8 cellular contexts compared by ENCODE assay signal in genomic region chrX:387729-388128, GRCh38. TPM values are rescaled to one million over a fixed set of nuclear protein-coding genes. Genes with fewer than 3 reads are reported as not detected.
DNase-seq lines count a peak whose midpoint lies in the region; ATAC-seq, FAIRE-seq and TF ChIP-seq lines count a peak whose summit lies in the region.

No MANE protein-coding gene starts in this region.

- POLR2A ChIA-PET in CD4-positive, alpha-beta memory T cell (lab: Charles Lee; ENCODE audit: partially characterized antibody), result no interaction called here
- POLR2A ChIA-PET in PC-3 (lab: Charles Lee; ENCODE audit: unreplicated experiment) (no interaction called here), endothelial cell of umbilical vein (lab: Charles Lee) (no interaction called here)

- peaks cover 9 to 11% (median 10%) of the 10 kb centered on the region in 4 donors for H3K4me1 Mint-ChIP-seq in CD4-positive, alpha-beta memory T cell

- peak overlapping the region; percentile 85 to 96 (median 91) for H3K4me3 Mint-ChIP-seq in CD4-positive, alpha-beta memory T cell

- BruUV-seq in PC-3 (replicated peaks; lab: Mats Ljungman, UMichigan) (TSS peak; percentile 54), endothelial cell of umbilical vein (replicated peaks; lab: Mats Ljungman, UMichigan) (TSS peak; percentile 21)

- no peak overlapping the region for H2BK15ac ChIP-seq in neuronal stem cell (ENCODE audit: low read length)

- no peaks in the 10 kb centered on the region for H3K36me3 ChIP-seq in CD4-positive, alpha-beta memory T cell (ENCODE audit: insufficient read depth, low read length)
- H3K36me3 ChIP-seq in PC-3 (ENCODE audit: low read depth, low read length) (no peaks in the 10 kb centered on the region), endothelial cell of umbilical vein (ENCODE audit: control insufficient read depth in 2 of 2, extremely low read depth in 1 of 2, insufficient read depth in 2 of 2, low read length in 2 of 2) (no peaks in the 10 kb centered on the region), neuronal stem cell (replicated peaks in 1 of 2; ENCODE audit: control insufficient read depth in 2 of 2, insufficient read depth in 2 of 2, low read length in 2 of 2) (peaks cover 0 to 11% of the 10 kb centered on the region in 2 donors)

- no peak overlapping the region for H3K18ac ChIP-seq in neuronal stem cell (ENCODE audit: low read length)

- ATAC-seq in PC-3 (no peak), GM21529 (IDR thresholded peaks at IDR 0.05; ENCODE audit: unreplicated experiment) (no peak), GM18907 (IDR thresholded peaks at IDR 0.05; ENCODE audit: unreplicated experiment) (no peak)

- FAIRE-seq in endothelial cell of umbilical vein (lab: Jason Lieb, UNC), result no peak

- no peak overlapping the region for H2AK5ac ChIP-seq in neuronal stem cell (ENCODE audit: low read depth, low read length)

- H3K27me3 ChIP-seq in CD4-positive, alpha-beta memory T cell (ENCODE audit: insufficient read depth, low read length), result no peaks in the 10 kb centered on the region
- H3K27me3 ChIP-seq in PC-3 (ENCODE audit: low read length) (no peaks in the 10 kb centered on the region), endothelial cell of umbilical vein (ENCODE audit: control insufficient read depth in 2 of 2, insufficient read depth in 2 of 2, low read length in 2 of 2) (no peaks in the 10 kb centered on the region), neuronal stem cell (ENCODE audit: control insufficient read depth in 3 of 3, insufficient read depth in 3 of 3, low read depth in 1 of 3, low read length in 3 of 3) (no peaks in the 10 kb centered on the region)

- no peak overlapping the region for H2BK120ac ChIP-seq in neuronal stem cell (ENCODE audit: low read depth, low read length)

- intact Hi-C loops in CD4-positive, alpha-beta memory T cell (cut with micrococcal nuclease), result loop anchor here (1.0 to 10.0 kb wide), 4 partner anchors 30 to 1277 kb away; partner anchors contain the start of genes ASMTL and GTPBP6
- intact Hi-C loops in PC-3 (cut with micrococcal nuclease), result no loop called here
- intact Hi-C loops in endothelial cell of umbilical vein (cut with micrococcal nuclease), result loop anchor here (1.0 to 2.0 kb wide), 2 partner anchors 31 to 69 kb away; partner anchors contain the start of gene GTPBP6

- H3K23ac ChIP-seq in neuronal stem cell (ENCODE audit: low read depth, low read length, poor library complexity), result no peak overlapping the region

- no peak overlapping the region for H2BK5ac ChIP-seq in neuronal stem cell (ENCODE audit: low read length)

- WGBS in neuronal stem cell (ENCODE audit: extremely low coverage in 2 of 2, insufficient read length in 2 of 2, insufficient replicate concordance in 1 of 2), 2 donors, result no CpG with 5 or more reads among the region's 14 CpGs

- H3K79me2 ChIP-seq in PC-3 (ENCODE audit: low read length) (no peaks in the 10 kb centered on the region), endothelial cell of umbilical vein (ENCODE audit: control insufficient read depth, insufficient read depth, low read length) (peaks cover 2% of the 10 kb centered on the region)

- peak overlapping the region; percentile 84 for H2AFZ ChIP-seq in PC-3 (ENCODE audit: low read length)
- peak overlapping the region; percentile 91 for H2AFZ ChIP-seq in endothelial cell of umbilical vein (ENCODE audit: low read depth, low read length)
- H2AFZ ChIP-seq in neuronal stem cell (ENCODE audit: low read length), result peak overlapping the region; percentile 100

- no peaks in the 10 kb centered on the region for H3F3A ChIP-seq in PC-3 (ENCODE audit: low read length, unreplicated experiment)

- H3K4me1 ChIP-seq in CD4-positive, alpha-beta memory T cell (ENCODE audit: insufficient read depth, low read length), result peaks cover 6% of the 10 kb centered on the region
- H3K4me1 ChIP-seq in PC-3 (ENCODE audit: insufficient read depth, low read length) (0 out of 2 replicates have a peak, but pooled peaks cover 4% of the 10 kb centered on the region), endothelial cell of umbilical vein (ENCODE audit: control insufficient read depth, extremely low read depth, insufficient read depth, low read length) (no peaks in the 10 kb centered on the region), neuronal stem cell (ENCODE audit: control insufficient read depth in 2 of 2, insufficient read depth in 1 of 2, low read depth in 1 of 2, low read length in 2 of 2) (peaks cover 4 to 10% of the 10 kb centered on the region in 2 donors)

- DNase-seq in CD4-positive, alpha-beta memory T cell, result no peak
- no peak for DNase-seq in PC-3
- DNase-seq in endothelial cell of umbilical vein (ENCODE audit: low read depth, low spot score), result no peak
- DNase-seq in neuronal stem cell (ENCODE audit: low spot score), result no peak
- DNase-seq in HuH-7 (ENCODE audit: low spot score), result no peak
- DNase-seq in NCI-H446 treated with DMSO at 0.1 percent for 48 hours (lab: John Stamatoyannopoulos, UW), result no peak

- H3K79me1 ChIP-seq in neuronal stem cell (ENCODE audit: low read depth, low read length), result no peaks in the 10 kb centered on the region

- no peaks in the 10 kb centered on the region for H3K9me2 ChIP-seq in PC-3 (replicated peaks; ENCODE audit: low read length)

- H3K27me3 Mint-ChIP-seq in CD4-positive, alpha-beta memory T cell, result peaks cover 0 to 1% of the 10 kb centered on the region in 2 donors

- no peak overlapping the region for H4K91ac ChIP-seq in neuronal stem cell (ENCODE audit: low read depth, low read length, poor library complexity)

- peak overlapping the region; percentile 75 for H3K4me2 ChIP-seq in PC-3 (ENCODE audit: low read length)
- peak overlapping the region; percentile 94 for H3K4me2 ChIP-seq in endothelial cell of umbilical vein (ENCODE audit: insufficient read depth, low read length)
- H3K4me2 ChIP-seq in neuronal stem cell (ENCODE audit: insufficient read depth, low read length, poor library complexity, severe bottlenecking), result peak overlapping the region; percentile 45

- H3K9me3 Mint-ChIP-seq in CD4-positive, alpha-beta memory T cell, result peaks cover 0 to 6% (median 0%) of the 10 kb centered on the region in 8 donors

- CTCF ChIA-PET in CD4-positive, alpha-beta memory T cell (lab: Charles Lee; ENCODE audit: partially characterized antibody), result no interaction called here
- CTCF ChIA-PET in PC-3 (lab: Charles Lee) (no interaction called here), endothelial cell of umbilical vein (lab: Charles Lee) (no interaction called here)

- H3K27ac Mint-ChIP-seq in CD4-positive, alpha-beta memory T cell, result peak overlapping the region; percentile 92 to 100 (median 98)

- H3K4ac ChIP-seq in neuronal stem cell (ENCODE audit: low read length), result no peak overlapping the region

- H3K9ac ChIP-seq in PC-3 (ENCODE audit: low read length) (peak overlapping the region; percentile 100), endothelial cell of umbilical vein (replicated peaks; ENCODE audit: extremely low read depth, insufficient read depth, low read length) (peak overlapping the region; percentile 100), neuronal stem cell (ENCODE audit: low read depth, low read length, poor library complexity) (no peak overlapping the region)

- no peak overlapping the region for H2BK12ac ChIP-seq in neuronal stem cell (ENCODE audit: low read length)

- H3K9me3 ChIP-seq in CD4-positive, alpha-beta memory T cell (ENCODE audit: control insufficient read depth in 1 of 2, low read length in 2 of 2), result no peaks in the 10 kb centered on the region
- no peaks in the 10 kb centered on the region for H3K9me3 ChIP-seq in PC-3 (ENCODE audit: low read length)
- H3K9me3 ChIP-seq in endothelial cell of umbilical vein (replicated peaks; ENCODE audit: control insufficient read depth, insufficient read depth, low read length), result no peaks in the 10 kb centered on the region
- H3K9me3 ChIP-seq in neuronal stem cell (replicated peaks in 1 of 2; ENCODE audit: control insufficient read depth in 2 of 2, insufficient read depth in 1 of 2, low read depth in 1 of 2, low read length in 2 of 2), result no peaks in the 10 kb centered on the region

- peaks cover 0 to 4% of the 10 kb centered on the region in 2 donors for H3K36me3 Mint-ChIP-seq in CD4-positive, alpha-beta memory T cell

- no peaks in the 10 kb centered on the region for H4K20me1 ChIP-seq in PC-3 (ENCODE audit: low read length)
- H4K20me1 ChIP-seq in endothelial cell of umbilical vein (replicated peaks; ENCODE audit: control insufficient read depth, extremely low read depth, insufficient read depth, low read length), result no peaks in the 10 kb centered on the region

- TF ChIP-seq CTCF in PC-3 (conservative IDR thresholded peaks at IDR 0.05; ENCODE audit: low read depth, low read length) (no peak), endothelial cell of umbilical vein (IDR thresholded peaks at IDR 0.05; ENCODE audit: extremely low read depth in 1 of 2, insufficient read depth in 1 of 2, low read depth in 1 of 2, low read length in 2 of 2) (no peak)

- no peak for TF ChIP-seq POLR2A in endothelial cell of umbilical vein (IDR thresholded peaks at IDR 0.05; ENCODE audit: low read depth, low read length)

- no peak overlapping the region for H3K14ac ChIP-seq in neuronal stem cell (ENCODE audit: low read length)

- no peaks in the 10 kb centered on the region for H3K9me1 ChIP-seq in endothelial cell of umbilical vein (replicated peaks; ENCODE audit: control insufficient read depth, extremely low read depth, insufficient read depth, low read length)

- H3K27ac ChIP-seq in CD4-positive, alpha-beta memory T cell (ENCODE audit: low read depth, low read length), result peak overlapping the region; percentile 100
- H3K27ac ChIP-seq in PC-3 (ENCODE audit: low read length) (no peak overlapping the region), endothelial cell of umbilical vein (ENCODE audit: insufficient read depth, low read depth, low read length) (peak overlapping the region; percentile 98), neuronal stem cell (replicated peaks; ENCODE audit: low read length) (no peak overlapping the region)

- dilution Hi-C loops in endothelial cell of umbilical vein (cut with MboI; ENCODE audit: extremely low pct_ligation_motif_present, low sequenced_read_pairs), result no loop called here

- peak overlapping the region in 1 of 2 donors; percentile 99 for H3K4me3 ChIP-seq in CD4-positive, alpha-beta memory T cell (ENCODE audit: low read length in 2 of 2)
- H3K4me3 ChIP-seq in PC-3 (ENCODE audit: low read length) (peak overlapping the region; percentile 91), endothelial cell of umbilical vein (replicated peaks in 1 of 3; ENCODE audit: insufficient read depth in 1 of 3, low read depth in 1 of 3, low read length in 3 of 3) (peak overlapping the region; percentile 48 to 99 (median 78)), neuronal stem cell (ENCODE audit: low read length in 2 of 2) (peak overlapping the region in 1 of 2 donors; percentile 95)

- H4K8ac ChIP-seq in neuronal stem cell (ENCODE audit: low read depth, low read length), result no peak overlapping the region

RNA-seq across cellular contexts. Expression of gene PPP2R3B, which starts 1.0 kb away (rescaled TPM):
- 10 to 100 TPM; 42.3 to 45.2 TPM for total RNA-seq in CD4-positive, alpha-beta memory T cell
- 1 to 10 TPM; 8.0 to 8.4 TPM for polyA plus RNA-seq in CD4-positive, alpha-beta memory T cell
- total RNA-seq in PC-3 (2014; rRNA removed), result 35.2 and 35.4 TPM in 2 replicates
- 29.2 and 33.6 TPM in 2 replicates for total RNA-seq in endothelial cell of umbilical vein
- 18.9 and 19.1 TPM in 2 replicates for polyA plus RNA-seq in endothelial cell of umbilical vein
- 11.3 and 13.8 TPM in 2 replicates for polyA plus RNA-seq in endothelial cell of umbilical vein (2011; cell fraction: cytosol; rRNA removed)
- polyA plus RNA-seq in endothelial cell of umbilical vein (2011; cell fraction: nucleus; rRNA removed), result 59.1 and 61.8 TPM in 2 replicates
- polyA plus RNA-seq in endothelial cell of umbilical vein (2012), result 13.1 and 24.4 TPM in 2 replicates
- 11.5 and 16.0 TPM in 2 replicates for polyA minus RNA-seq in endothelial cell of umbilical vein
- polyA minus RNA-seq in endothelial cell of umbilical vein (2011; cell fraction: cytosol; rRNA and poly(A)+ RNA removed), result 24.2 TPM
- 18.9 and 30.7 TPM in 2 replicates for polyA minus RNA-seq in endothelial cell of umbilical vein (2011; cell fraction: nucleus; rRNA and poly(A)+ RNA removed)
- polyA plus RNA-seq in neuronal stem cell (2013, experiment 1 of 2), result 57.0 TPM
- polyA plus RNA-seq in neuronal stem cell (2013, experiment 2 of 2), result 53.8 TPM

Comparison
In these comparisons a context has a peak if more than half of its experiments do, and no peak if none do; other contexts are left out.
1. H3K27ac ChIP-seq: peak in CD4-positive, alpha-beta memory T cell (single experiment) and endothelial cell of umbilical vein (single experiment); none in PC-3 (single experiment) and neuronal stem cell (single experiment).
2. Peak in every context shown above with its lines, with median percentiles within 50 percentile points of each other: H2AFZ ChIP-seq and H3K4me2 ChIP-seq.